ENCODE assay signal across 25 cellular contexts in genomic region chr3:42721690-42722089, GRCh38. TPM values are rescaled to one million over a fixed set of nuclear protein-coding genes. Genes with fewer than 3 reads are reported as not detected.
A peak's percentile ranks its signal among the peaks of the same experiment; 100 is the strongest.
DNase-seq lines count a peak whose midpoint lies in the region.
"Had no signal": no experiment of that assay in that cellular context is flagged by ENCODE, and none has a peak within 500 bp of the region (broad histone marks: within the 10 kb centered on the region; RNA-seq: fewer than 3 reads in every experiment).

No MANE protein-coding gene starts in this region.

- H3K4me3 Mint-ChIP-seq in activated T-helper 2 cell treated with anti-CD3 and anti-CD28 coated beads, Interferon-gamma antibody, Interleukin-2, Interleukin-4, amounts not matched to agents 10 μg/mL and 5 μg/mL and 100 μg/mL, durations not matched to agents 14 hours and 24 hours and 36 hours (ENCODE audit: low read depth) = no peak overlapping the region
- H3K4me3 Mint-ChIP-seq: activated CD8-positive, alpha-beta T cell treated with anti-CD3 and anti-CD28 coated beads, Interleukin-2, amount 10 ng/mL, durations not matched to agents 7 days and 5 days; CD4-positive, CD25-positive, alpha-beta regulatory T cell; neural crest cell had no signal

- H3K9me3 Mint-ChIP-seq in activated T-helper 2 cell treated with anti-CD3 and anti-CD28 coated beads, Interferon-gamma antibody, Interleukin-2, Interleukin-4, amounts not matched to agents 10 μg/mL and 5 μg/mL and 100 μg/mL, durations not matched to agents 14 hours and 24 hours and 36 hours = no peaks in the 10 kb centered on the region
- H3K9me3 Mint-ChIP-seq: neural crest cell had no signal

- no peaks in the 10 kb centered on the region for H3K4me1 Mint-ChIP-seq in activated T-helper 2 cell treated with anti-CD3 and anti-CD28 coated beads, Interferon-gamma antibody, Interleukin-2, Interleukin-4, amounts not matched to agents 10 μg/mL and 5 μg/mL and 100 μg/mL, durations not matched to agents 14 hours and 24 hours and 36 hours (ENCODE audit: low read depth)
- H3K4me1 Mint-ChIP-seq: CD4-positive, CD25-positive, alpha-beta regulatory T cell had no signal

- intact Hi-C loops in activated T-helper 2 cell treated with anti-CD3 and anti-CD28 coated beads, Interferon-gamma antibody, Interleukin-2, Interleukin-4, amounts not matched to agents 10 μg/mL and 5 μg/mL and 100 μg/mL, durations not matched to agents 14 hours and 24 hours and 36 hours (cut with micrococcal nuclease) = no loop called here

- H3K36me3 Mint-ChIP-seq in activated T-helper 2 cell treated with anti-CD3 and anti-CD28 coated beads, Interferon-gamma antibody, Interleukin-2, Interleukin-4, amounts not matched to agents 10 μg/mL and 5 μg/mL and 100 μg/mL, durations not matched to agents 14 hours and 24 hours and 36 hours (ENCODE audit: low read depth) = no peaks in the 10 kb centered on the region
- H3K36me3 Mint-ChIP-seq: CD4-positive, CD25-positive, alpha-beta regulatory T cell had no signal

- DNase-seq in anterior cingulate cortex (lab: John Stamatoyannopoulos, UW) = peak in 38 of 58 donors; percentile 17 to 90 (median 48)
- DNase-seq in globus pallidus (ENCODE audit: low spot score) = peak; percentile 93
- DNase-seq in nucleus accumbens (lab: John Stamatoyannopoulos, UW) = peak in 40 of 56 donors; percentile 19 to 87 (median 58)
- DNase-seq in ureter (ENCODE audit: low spot score) = peak; percentile 43
- no peak for DNase-seq in iPS-NIHi7 (ENCODE audit: extremely low spot score)
- no peak for DNase-seq in RKO (ENCODE audit: low spot score)
- DNase-seq in activated T-helper 2 cell treated with anti-CD3 and anti-CD28 coated beads, Interferon-gamma antibody, Interleukin-2, Interleukin-4, amounts not matched to agents 10 μg/mL and 5 μg/mL and 100 μg/mL, durations not matched to agents 14 hours and 24 hours and 36 hours (ENCODE audit: low spot score) = no peak
- DNase-seq: activated CD4-positive, CD25-positive, alpha-beta regulatory T cell treated with anti-CD3 and anti-CD28 coated beads, Interleukin-2, amount 50 U/mL, for 72 hours; activated CD8-positive, alpha-beta T cell treated with anti-CD3 and anti-CD28 coated beads, Interleukin-2, amount 10 ng/mL, durations not matched to agents 7 days and 5 days; activated gamma-delta T cell treated with Interleukin-2 at 50 U/mL for 16 hours; activated T-cell treated with anti-CD3 and anti-CD28 coated beads for 4 hours; CD4-positive, CD25-positive, alpha-beta regulatory T cell; Karpas-422; lower lobe of right lung; MV-4-11; NCI-H1694; NCI-H2171; NCI-H524 treated with DMSO at 0.1 percent for 48 hours; SJCRH30; stimulated activated CD8-positive, alpha-beta memory T cell treated with anti-CD3 and anti-CD28 coated beads, Interleukin-4, amount 100 ng/mL, for 48 hours; uterus had no signal

- H3K27me3 Mint-ChIP-seq in activated T-helper 2 cell treated with anti-CD3 and anti-CD28 coated beads, Interferon-gamma antibody, Interleukin-2, Interleukin-4, amounts not matched to agents 10 μg/mL and 5 μg/mL and 100 μg/mL, durations not matched to agents 14 hours and 24 hours and 36 hours (ENCODE audit: low read depth) = peaks cover 9% of the 10 kb centered on the region

- H3K27ac Mint-ChIP-seq in activated T-helper 2 cell treated with anti-CD3 and anti-CD28 coated beads, Interferon-gamma antibody, Interleukin-2, Interleukin-4, amounts not matched to agents 10 μg/mL and 5 μg/mL and 100 μg/mL, durations not matched to agents 14 hours and 24 hours and 36 hours = no peak overlapping the region
- H3K27ac Mint-ChIP-seq: activated CD8-positive, alpha-beta T cell treated with anti-CD3 and anti-CD28 coated beads, Interleukin-2, amount 10 ng/mL, durations not matched to agents 7 days and 5 days; CD4-positive, CD25-positive, alpha-beta regulatory T cell had no signal

RNA-seq across cellular contexts. Expression of gene HHATL, which starts 19.1 kb away (rescaled TPM):
- total RNA-seq in ureter = 0.73 TPM
- total RNA-seq in activated T-helper 2 cell treated with anti-CD3 and anti-CD28 coated beads, Interferon-gamma antibody, Interleukin-2, Interleukin-4, amounts not matched to agents 10 μg/mL and 5 μg/mL and 100 μg/mL, durations not matched to agents 14 hours and 24 hours and 36 hours = not detected in 2 replicates
- total RNA-seq: activated CD8-positive, alpha-beta T cell treated with anti-CD3 and anti-CD28 coated beads, Interleukin-2, amount 10 ng/mL, durations not matched to agents 7 days and 5 days; CD4-positive, CD25-positive, alpha-beta regulatory T cell; neural crest cell; SJCRH30; T-helper 1 cell treated with Interleukin-12 subunit alpha and Interleukin-12 subunit beta and Interleukin-4 antibody, amounts not matched to agents 30 ng/mL and 1 ng/mL, for 36 hours had no signal

RNA-seq across cellular contexts. Expression of gene KLHL40, which starts 36.4 kb away (rescaled TPM):
- not detected for total RNA-seq in ureter
- total RNA-seq in activated T-helper 2 cell treated with anti-CD3 and anti-CD28 coated beads, Interferon-gamma antibody, Interleukin-2, Interleukin-4, amounts not matched to agents 10 μg/mL and 5 μg/mL and 100 μg/mL, durations not matched to agents 14 hours and 24 hours and 36 hours = not detected in 2 replicates
- total RNA-seq: activated CD8-positive, alpha-beta T cell treated with anti-CD3 and anti-CD28 coated beads, Interleukin-2, amount 10 ng/mL, durations not matched to agents 7 days and 5 days; breast epithelium; CD4-positive, CD25-positive, alpha-beta regulatory T cell; lower lobe of right lung; neural crest cell; posterior vena cava; T-helper 1 cell treated with Interleukin-12 subunit alpha and Interleukin-12 subunit beta and Interleukin-4 antibody, amounts not matched to agents 30 ng/mL and 1 ng/mL, for 36 hours; uterus had no signal

RNA-seq across cellular contexts. Expression of gene CCDC13, which starts 51.4 kb away (rescaled TPM):
- total RNA-seq in ureter = 1.2 TPM
- 0.44 TPM in 1 of 2 replicates, not detected in the other for total RNA-seq in activated T-helper 2 cell treated with anti-CD3 and anti-CD28 coated beads, Interferon-gamma antibody, Interleukin-2, Interleukin-4, amounts not matched to agents 10 μg/mL and 5 μg/mL and 100 μg/mL, durations not matched to agents 14 hours and 24 hours and 36 hours

Comparison
In these comparisons a context has a peak if more than half of its experiments do, and no peak if none do; other contexts are left out.
1. DNase-seq: peak in anterior cingulate cortex (38 of 58), globus pallidus (single experiment), nucleus accumbens (40 of 56) and ureter (single experiment); none in iPS-NIHi7 (single experiment), RKO (single experiment) and activated T-helper 2 cell treated with anti-CD3 and anti-CD28 coated beads, Interferon-gamma antibody, Interleukin-2, Interleukin-4, amounts not matched to agents 10 μg/mL and 5 μg/mL and 100 μg/mL, durations not matched to agents 14 hours and 24 hours and 36 hours (single experiment).